1 cellular context compared by ENCODE assay signal in the genomic region with DNA sequence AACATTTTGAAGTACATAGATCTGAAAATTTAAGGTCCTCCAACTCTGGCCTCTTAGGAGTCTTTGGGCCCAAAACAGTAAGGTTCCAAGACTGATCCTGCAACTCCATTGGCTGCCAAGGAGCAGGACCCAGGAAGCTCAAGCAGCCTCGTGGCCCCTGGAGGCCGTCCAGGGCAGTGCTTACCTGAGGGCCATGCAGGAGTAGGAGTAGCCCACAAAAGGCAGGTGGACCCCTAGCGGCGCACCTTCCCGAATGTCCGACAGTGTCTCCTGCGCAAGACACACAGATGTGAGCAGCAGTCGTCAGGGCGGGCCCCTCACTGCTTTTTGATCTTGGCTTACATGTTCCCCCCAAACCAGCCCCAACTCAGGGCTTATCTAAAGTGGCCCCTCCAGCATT.
TF ChIP-seq lines count a peak whose summit lies in the region.

No MANE protein-coding gene starts in this region.

TF ChIP-seq in K562, 482 proteins besides CTCF, POLR2A, EP300 and RAD21:
- TF ChIP-seq MAX (CRISPR knock-in tag; IDR thresholded peaks at IDR 0.05) = peak; percentile 67; the same call in 1 of the 2 replicates
- no peak for TF ChIP-seq ZNF512 (tag; IDR thresholded peaks at IDR 0.05)
TF ChIP-seq in K562: peak in this region for 1.
